ENCODE assay signal across 1 cellular context in the genomic region with DNA sequence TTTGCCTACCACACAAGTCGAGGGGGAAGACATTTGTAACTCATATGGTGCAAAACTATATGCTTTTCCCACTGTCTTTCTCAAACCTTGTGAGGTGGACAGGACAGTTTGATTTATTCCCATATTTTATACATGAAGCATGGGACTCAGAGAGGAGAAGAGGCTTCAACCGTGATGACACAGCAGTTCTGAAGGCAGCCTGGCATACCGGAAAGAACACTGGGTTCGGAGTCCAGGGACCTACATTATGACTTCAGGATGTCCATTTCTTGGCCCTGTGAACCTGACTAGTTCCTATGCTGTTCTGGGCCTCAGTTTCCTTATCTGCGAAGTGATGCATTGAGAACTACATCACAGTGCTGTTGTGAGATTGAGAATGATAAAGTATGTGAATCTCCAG.
TF ChIP-seq lines count a peak whose summit lies in the region.

No MANE protein-coding gene starts in this region.

TF ChIP-seq in HepG2, 621 proteins besides CTCF, POLR2A, EP300 and RAD21:
- peak; percentile 45 to 58; a peak in 2 of 4 replicates for TF ChIP-seq MAFK (conservative IDR thresholded peaks at IDR 0.05 in 1 of 2, IDR thresholded peaks at IDR 0.05 in 1 of 2; ENCODE audit: low read length in 2 of 2)
- TF ChIP-seq ZFP41 (CRISPR knock-in tag; IDR thresholded peaks at IDR 0.05; ENCODE audit: borderline replicate concordance), result no peak
